In the genomic region with DNA sequence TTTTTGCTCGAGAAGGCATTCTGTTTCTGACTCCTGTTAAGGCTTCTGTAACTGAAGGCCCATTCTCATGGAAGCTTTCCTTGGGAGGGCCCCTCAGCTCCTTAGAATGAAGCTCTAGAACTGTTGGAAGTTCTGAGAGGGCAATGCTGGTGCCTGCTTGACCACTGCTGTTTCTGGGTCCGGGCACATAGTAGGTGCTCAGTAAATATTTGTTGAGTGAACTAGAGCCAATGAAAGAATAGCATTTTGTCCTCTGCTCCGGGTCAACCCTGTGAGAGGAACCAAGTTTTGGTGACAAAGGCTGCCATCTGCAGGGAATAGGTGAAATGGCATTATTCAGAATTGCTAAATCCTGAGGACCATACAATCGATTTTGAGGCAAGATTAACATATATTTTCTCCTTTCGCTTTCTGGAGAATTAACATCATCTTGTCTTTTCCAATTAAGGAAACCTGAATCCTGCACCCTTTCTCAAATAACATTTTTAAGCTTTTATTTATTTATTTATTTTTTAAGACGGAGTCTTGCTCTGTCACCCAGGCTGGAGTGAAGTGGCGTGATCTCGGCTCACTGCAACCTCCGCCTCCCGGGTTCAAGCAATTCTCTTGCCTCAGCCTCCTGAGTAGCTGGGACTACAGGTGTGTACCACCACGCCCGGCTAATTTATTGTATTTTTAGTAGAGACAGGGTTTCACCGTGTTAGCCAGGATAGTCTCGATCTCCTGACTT, we compare ENCODE assay signal across 8 cellular contexts. TPM values are rescaled to one million over a fixed set of nuclear protein-coding genes. Genes with fewer than 3 reads are reported as not detected.
A peak's percentile ranks its signal among the peaks of the same experiment; 100 is the strongest.
DNase-seq lines count a peak whose midpoint lies in the region; ATAC-seq, FAIRE-seq and TF ChIP-seq lines count a peak whose summit lies in the region.
"Not testable (repeated sequence)": the region's sequence is repeated elsewhere in the genome, so short reads cannot be mapped to it uniquely, and the experiment has no call there.

No MANE protein-coding gene starts in this region.

- H3K9me3 Mint-ChIP-seq in activated T-cell treated with anti-CD3 and anti-CD28 coated beads, Interleukin-2, amount 50 U/mL, for 4 hours: not testable (repeated sequence)

- H3K27me3 Mint-ChIP-seq in activated T-cell treated with anti-CD3 and anti-CD28 coated beads, Interleukin-2, amount 50 U/mL, for 4 hours (ENCODE audit: low read depth): not testable (repeated sequence)

- not testable (repeated sequence) for H3K36me3 ChIP-seq in effector memory CD4-positive, alpha-beta T cell (ENCODE audit: control insufficient read depth, insufficient read depth, low read length); kidney (ENCODE audit: control insufficient read depth in 1 of 2, insufficient read depth in 2 of 2, low read length in 2 of 2)

- not testable (repeated sequence) for H3K36me3 Mint-ChIP-seq in activated T-cell treated with anti-CD3 and anti-CD28 coated beads, Interleukin-2, amount 50 U/mL, for 4 hours (ENCODE audit: insufficient read depth)

- not testable (repeated sequence) for H3K4me1 ChIP-seq in effector memory CD4-positive, alpha-beta T cell (ENCODE audit: control insufficient read depth, insufficient read depth, low read length, poor library complexity, severe bottlenecking); kidney (ENCODE audit: control insufficient read depth in 1 of 2, insufficient read depth in 1 of 2, low read depth in 1 of 2, low read length in 2 of 2)

- not testable (repeated sequence) for H3K27me3 ChIP-seq in effector memory CD4-positive, alpha-beta T cell (replicated peaks; ENCODE audit: control insufficient read depth, insufficient read depth, low read length, poor library complexity, severe bottlenecking)

- not testable (repeated sequence) for H3K9me3 ChIP-seq in effector memory CD4-positive, alpha-beta T cell (ENCODE audit: control insufficient read depth, low read length); kidney (ENCODE audit: control insufficient read depth in 1 of 2, low read length in 2 of 2)

- peak; percentile 3 for FAIRE-seq in kidney (lab: Jason Lieb, UNC)

- not testable (repeated sequence) for H3K4me3 Mint-ChIP-seq in activated T-cell treated with anti-CD3 and anti-CD28 coated beads, Interleukin-2, amount 50 U/mL, for 4 hours

- ATAC-seq in GM18907 (IDR thresholded peaks at IDR 0.05; ENCODE audit: unreplicated experiment): peak; percentile 38
- peak; percentile 84 to 85 for ATAC-seq in activated T-cell treated with anti-CD3 and anti-CD28 coated beads, Interleukin-2, amount 50 U/mL, for 4 hours
- peak; percentile 64 for ATAC-seq in sciatic nerve

- H3K4me1 Mint-ChIP-seq in activated T-cell treated with anti-CD3 and anti-CD28 coated beads, Interleukin-2, amount 50 U/mL, for 4 hours (ENCODE audit: low read depth): peaks cover 15% of the 10 kb centered on the region

- peak; percentile 66 to 73 for DNase-seq in AML-193 (lab: John Stamatoyannopoulos, UW)
- DNase-seq in NCI-H128 (lab: John Stamatoyannopoulos, UW; ENCODE audit: unreplicated experiment): peak; percentile 8
- peak; percentile 53 for DNase-seq in RPMI7951 (ENCODE audit: low read depth)
- DNase-seq in activated T-cell treated with anti-CD3 and anti-CD28 coated beads, Interleukin-2, amount 50 U/mL, for 4 hours: peak; percentile 31
- peak in 2 of 3 donors; percentile 11 to 38 for DNase-seq in effector memory CD4-positive, alpha-beta T cell
- not testable (repeated sequence) for DNase-seq in kidney; sciatic nerve (ENCODE audit: low spot score)

- not testable (repeated sequence) for H3K4me3 ChIP-seq in effector memory CD4-positive, alpha-beta T cell (ENCODE audit: insufficient read depth, low read depth, low read length, poor library complexity, severe bottlenecking); kidney (ENCODE audit: low read length in 2 of 2)

- H3K9ac ChIP-seq in kidney (ENCODE audit: low read length in 2 of 2): not testable (repeated sequence)

- peak; percentile 86 for TF ChIP-seq CTCF in kidney (IDR thresholded peaks at IDR 0.05; ENCODE audit: borderline replicate concordance, extremely low read depth, insufficient read depth)

- intact Hi-C loops in kidney (cut with DNase I): loop anchor here (5.0 kb wide), 1 partner anchor 90 kb away; no protein-coding TSS in a partner anchor
- intact Hi-C loops in sciatic nerve (cut with DNase I): not testable (repeated sequence)

- not testable (repeated sequence) for H3K27ac ChIP-seq in effector memory CD4-positive, alpha-beta T cell (ENCODE audit: insufficient read depth, low read length, poor library complexity, severe bottlenecking); kidney (ENCODE audit: low read depth in 2 of 2, low read length in 2 of 2)

RNA-seq across cellular contexts. Expression of gene TCTN1, which starts 11.7 kb away (rescaled TPM):
- 18.9 and 24.6 TPM in 2 replicates for total RNA-seq in RPMI7951 (2014; rRNA removed; shearing (Covaris generic))
- 1 to 10 TPM; 3.5 to 4.4 (median 3.6) TPM for total RNA-seq in activated T-cell treated with anti-CD3 and anti-CD28 coated beads, Interleukin-2, amount 50 U/mL, for 4 hours
- total RNA-seq in kidney (76.9 TPM), sciatic nerve (41.0 TPM)
- polyA plus RNA-seq in kidney (ENCODE audit: insufficient read depth, low read depth, low replicate concordance): 71.2 TPM

RNA-seq across cellular contexts. Expression of gene PPTC7, which starts 19.1 kb away (rescaled TPM):
- 1.8 and 3.0 TPM in 2 replicates for total RNA-seq in RPMI7951 (2014; rRNA removed; shearing (Covaris generic))
- total RNA-seq in activated T-cell treated with anti-CD3 and anti-CD28 coated beads, Interleukin-2, amount 50 U/mL, for 4 hours: 10 to 100 TPM; 74.2 to 76.4 (median 74.4) TPM
- total RNA-seq in kidney (27.9 TPM), sciatic nerve (23.8 TPM)
- 10.0 TPM for polyA plus RNA-seq in kidney (ENCODE audit: insufficient read depth, low read depth, low replicate concordance)
